ENCODE assay signal across 19 cellular contexts in genomic region chr17:75503337-75503950, GRCh38.
"Had no signal": no experiment of that assay in that cellular context is flagged by ENCODE, and none has a peak within 500 bp of the region (broad histone marks: within the 10 kb centered on the region; RNA-seq: fewer than 3 reads in every experiment).

No MANE protein-coding gene starts in this region.

- H3K27ac Mint-ChIP-seq: activated CD8-positive, alpha-beta T cell treated with anti-CD3 and anti-CD28 coated beads, Interleukin-2, amount 10 ng/mL, durations not matched to agents 7 days and 5 days; activated naive CD8-positive, alpha-beta T cell treated with anti-CD3 and anti-CD28 coated beads, Interleukin-2, amount 50 U/mL, for 24 hours; activated T-helper 1 cell treated with anti-CD3 and anti-CD28 coated beads, Interleukin-12 subunit alpha, Interleukin-12 subunit beta, Interleukin-2, Interleukin-4 antibody, amounts not matched to agents 30 ng/mL and 10 ng/mL and 1 ng/mL, durations not matched to agents 14 hours and 24 hours and 36 hours; brain; memory B cell; natural killer cell treated with Interleukin-12 subunit alpha and Interleukin-12 subunit beta and Interleukin-15 and Interleukin-18, amount 100 ng/mL, for 72 hours had no signal

- H3K27me3 ChIP-seq: foreskin keratinocyte, neutrophil, ovary, tibial artery had no signal

- H3K4me3 Mint-ChIP-seq: activated CD8-positive, alpha-beta T cell treated with anti-CD3 and anti-CD28 coated beads, Interleukin-2, amount 10 ng/mL, durations not matched to agents 7 days and 5 days; activated naive CD8-positive, alpha-beta T cell treated with anti-CD3 and anti-CD28 coated beads, Interleukin-2, amount 50 U/mL, for 24 hours; activated T-helper 1 cell treated with anti-CD3 and anti-CD28 coated beads, Interleukin-12 subunit alpha, Interleukin-12 subunit beta, Interleukin-2, Interleukin-4 antibody, amounts not matched to agents 30 ng/mL and 10 ng/mL and 1 ng/mL, durations not matched to agents 14 hours and 24 hours and 36 hours; brain; memory B cell; natural killer cell treated with Interleukin-12 subunit alpha and Interleukin-12 subunit beta and Interleukin-15 and Interleukin-18, amount 100 ng/mL, for 72 hours had no signal

- H3K9me3 ChIP-seq: neutrophil, ovary, prostate gland, tibial artery had no signal

- DNase-seq: activated CD4-positive, CD25-positive, alpha-beta regulatory T cell treated with anti-CD3 and anti-CD28 coated beads, Interleukin-2, amount 50 U/mL, for 72 hours; activated gamma-delta T cell; aorta; foreskin keratinocyte; hippocampal formation; kidney glomerular epithelial cell had no signal

- H3K27ac ChIP-seq: foreskin keratinocyte, neutrophil, ovary, prostate gland, WERI-Rb-1 had no signal

- H3K4me3 ChIP-seq: coronary artery, ovary, prostate gland, tibial artery had no signal

- H3K36me3 Mint-ChIP-seq: natural killer cell treated with Interleukin-12 subunit alpha and Interleukin-12 subunit beta and Interleukin-15 and Interleukin-18, amount 100 ng/mL, for 72 hours had no signal

- H3K36me3 ChIP-seq: ovary had no signal

- H3K4me1 ChIP-seq: foreskin keratinocyte, prostate gland had no signal

- H3K27me3 Mint-ChIP-seq: activated naive CD8-positive, alpha-beta T cell treated with anti-CD3 and anti-CD28 coated beads, Interleukin-2, amount 50 U/mL, for 24 hours; brain; central memory CD8-positive, alpha-beta T cell; natural killer cell treated with Interleukin-12 subunit alpha and Interleukin-12 subunit beta and Interleukin-15 and Interleukin-18, amount 100 ng/mL, for 72 hours had no signal

- H3K4me1 Mint-ChIP-seq: activated naive CD8-positive, alpha-beta T cell treated with anti-CD3 and anti-CD28 coated beads, Interleukin-2, amount 50 U/mL, for 24 hours had no signal

- H3K9me3 Mint-ChIP-seq: activated naive CD8-positive, alpha-beta T cell treated with anti-CD3 and anti-CD28 coated beads, Interleukin-2, amount 50 U/mL, for 24 hours; activated T-helper 1 cell treated with anti-CD3 and anti-CD28 coated beads, Interleukin-12 subunit alpha, Interleukin-12 subunit beta, Interleukin-2, Interleukin-4 antibody, amounts not matched to agents 30 ng/mL and 10 ng/mL and 1 ng/mL, durations not matched to agents 14 hours and 24 hours and 36 hours; brain; central memory CD8-positive, alpha-beta T cell; memory B cell; natural killer cell treated with Interleukin-12 subunit alpha and Interleukin-12 subunit beta and Interleukin-15 and Interleukin-18, amount 100 ng/mL, for 72 hours had no signal
